Comparison of ENCODE assay signal across 10 cellular contexts in genomic region chr13:66995366-66995663, GRCh38.
DNase-seq lines count a peak whose midpoint lies in the region; ATAC-seq and TF ChIP-seq lines count a peak whose summit lies in the region.
"Had no signal": no experiment of that assay in that cellular context is flagged by ENCODE, and none has a peak within 500 bp of the region (broad histone marks: within the 10 kb centered on the region; RNA-seq: fewer than 3 reads in every experiment).

No MANE protein-coding gene starts in this region.

- intact Hi-C loops in natural killer cell (cut with micrococcal nuclease), result no loop called here

- ATAC-seq in GM18519 (IDR thresholded peaks at IDR 0.05; ENCODE audit: low FRiP score, unreplicated experiment) (peak; percentile 48), GM21717 (IDR thresholded peaks at IDR 0.05; ENCODE audit: unreplicated experiment) (peak; percentile 59), HG03354 (IDR thresholded peaks at IDR 0.05; ENCODE audit: poor library complexity, severe bottlenecking, unreplicated experiment) (peak; percentile 81), natural killer cell (no peak)
- ATAC-seq: SK-N-SH treated with all-trans-retinoic acid at 6 μM for 48 hours had no signal

- H3K4me3 Mint-ChIP-seq in natural killer cell, result no peak overlapping the region

- no peak for TF ChIP-seq CTCF in natural killer cell (IDR thresholded peaks at IDR 0.05)

- no peaks in the 10 kb centered on the region for H3K27me3 Mint-ChIP-seq in natural killer cell (ENCODE audit: low read depth in 2 of 2)

- peak; percentile 38 for DNase-seq in germinal center (ENCODE audit: low spot score)
- no peak for DNase-seq in natural killer cell
- no peak for DNase-seq in NCI-H1048 (lab: John Stamatoyannopoulos, UW)
- DNase-seq in NCI-H2107 treated with DMSO at 0.1 percent for 48 hours (lab: John Stamatoyannopoulos, UW; ENCODE audit: unreplicated experiment), result no peak
- no peak for DNase-seq in NCI-H187 treated with DMSO at 0.1 percent for 48 hours (lab: John Stamatoyannopoulos, UW)
- DNase-seq: testis had no signal

- no peaks in the 10 kb centered on the region for H3K4me1 Mint-ChIP-seq in natural killer cell

- no peaks in the 10 kb centered on the region for H3K36me3 Mint-ChIP-seq in natural killer cell

- H3K9me3 Mint-ChIP-seq in natural killer cell, result peaks cover 5% of the 10 kb centered on the region in 2 donors

- H3K27ac Mint-ChIP-seq in natural killer cell, result no peak overlapping the region

Comparison
In these comparisons a context has a peak if more than half of its experiments do, and no peak if none do; other contexts are left out.
1. ATAC-seq: peak in GM18519 (single experiment), GM21717 (single experiment) and HG03354 (single experiment); none in natural killer cell (0 of 3).